In the genomic region with DNA sequence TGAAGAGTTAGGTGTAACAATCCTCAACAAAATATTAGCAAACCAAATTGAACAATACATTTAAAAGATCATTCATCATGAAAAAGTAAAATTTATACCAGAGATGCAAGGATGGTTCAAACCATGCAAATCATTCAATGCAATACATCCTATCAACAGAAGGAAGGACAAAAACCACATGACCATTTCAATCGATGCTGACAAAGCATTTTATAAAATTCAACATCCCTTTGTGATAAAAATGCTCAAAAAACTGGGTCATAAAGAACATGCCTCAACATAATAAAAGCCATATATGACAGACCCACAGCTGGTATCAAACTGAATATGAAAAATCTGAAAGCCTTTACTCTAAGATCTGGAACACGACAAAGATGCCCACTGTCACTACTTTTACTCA, we compare ENCODE assay signal across 8 cellular contexts.
"Had no signal": no experiment of that assay in that cellular context is flagged by ENCODE, and none has a peak within 500 bp of the region (broad histone marks: within the 10 kb centered on the region; RNA-seq: fewer than 3 reads in every experiment).

No MANE protein-coding gene starts in this region.

- H3K27ac ChIP-seq: GM23248, KMS-11 had no signal

- DNase-seq: GM23248, GOT3, H9, HCEC 1CT, KBM-7 had no signal

- H3K9ac ChIP-seq: GM23248, KMS-11 had no signal

- H3K4me3 ChIP-seq: GM23248 had no signal

- H3K4me2 ChIP-seq: KMS-11 had no signal

- FAIRE-seq: H54, HTR-8/SVneo had no signal

- H2AFZ ChIP-seq: GM23248 had no signal
